In genomic region chr6:14763139-14763538, GRCh38 we compare ENCODE assay signal across 11 cellular contexts.
DNase-seq lines count a peak whose midpoint lies in the region; ATAC-seq and TF ChIP-seq lines count a peak whose summit lies in the region.
"Had no signal": no experiment of that assay in that cellular context is flagged by ENCODE, and none has a peak within 500 bp of the region (broad histone marks: within the 10 kb centered on the region; RNA-seq: fewer than 3 reads in every experiment).

No MANE protein-coding gene starts in this region.

- H3K4me3 ChIP-seq in mucosa of descending colon = no peak overlapping the region
- H3K4me3 ChIP-seq: cardiac muscle cell, thoracic aorta had no signal

- no peak for TF ChIP-seq CTCF in mucosa of descending colon (IDR thresholded peaks at IDR 0.05)

- H3K36me3 ChIP-seq in mucosa of descending colon (ENCODE audit: low read depth) = no peaks in the 10 kb centered on the region
- H3K36me3 ChIP-seq: cardiac muscle cell, thoracic aorta had no signal

- H3K4me1 ChIP-seq in mucosa of descending colon (ENCODE audit: low read depth) = peaks cover 16% of the 10 kb centered on the region

- intact Hi-C loops in mucosa of descending colon (cut with DNase I, micrococcal nuclease) = no loop called here

- ATAC-seq in mucosa of descending colon (peak; percentile 39), HG02852 (IDR thresholded peaks at IDR 0.05; ENCODE audit: unreplicated experiment) (no peak), GM21825 (IDR thresholded peaks at IDR 0.05; ENCODE audit: unreplicated experiment) (no peak), GM18858 (IDR thresholded peaks at IDR 0.05; ENCODE audit: unreplicated experiment) (no peak)

- DNase-seq in EH (ENCODE audit: low read depth) (peak; percentile 50), NCI-H1694 treated with DMSO at 0.1 percent for 48 hours (lab: John Stamatoyannopoulos, UW) (peak; percentile 54), dedifferentiated amniotic fluid mesenchymal stem cell (ENCODE audit: extremely low spot score) (peak; percentile 32), mucosa of descending colon (no peak)
- DNase-seq: activated CD4-positive, alpha-beta T cell treated with anti-CD3 and anti-CD28 coated beads for 1 hour; NCI-H1417 treated with DMSO at 0.1 percent for 48 hours had no signal

- H3K9me3 ChIP-seq in mucosa of descending colon = no peaks in the 10 kb centered on the region
- H3K9me3 ChIP-seq: thoracic aorta had no signal

Comparison
In these comparisons a context has a peak if more than half of its experiments do, and no peak if none do; other contexts are left out.
1. DNase-seq: peak in EH (single experiment), NCI-H1694 treated with DMSO at 0.1 percent for 48 hours (single experiment) and dedifferentiated amniotic fluid mesenchymal stem cell (single experiment); none in mucosa of descending colon (0 of 3).